Comparison of ENCODE assay signal across 23 cellular contexts in the genomic region with DNA sequence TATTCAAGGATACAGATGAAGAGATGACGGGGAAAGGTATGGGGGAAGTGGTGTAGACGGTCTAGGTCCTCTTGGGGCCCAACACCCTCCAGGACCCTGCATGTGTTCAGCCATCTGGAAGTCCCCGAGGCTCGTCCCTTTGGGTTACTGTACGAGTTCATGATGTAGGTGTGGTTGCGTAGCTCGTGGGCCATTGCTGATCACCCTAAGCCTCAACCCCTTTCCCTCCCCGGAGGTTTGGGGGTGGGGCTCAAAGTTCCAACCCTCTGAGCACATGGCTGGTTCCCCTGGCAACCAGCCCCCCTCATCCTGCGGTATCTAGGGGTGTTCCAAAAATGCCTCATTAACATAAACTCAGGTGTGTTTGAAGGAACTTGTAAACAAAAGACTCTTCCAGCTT.
"Had no signal": no experiment of that assay in that cellular context is flagged by ENCODE, and none has a peak within 500 bp of the region (broad histone marks: within the 10 kb centered on the region; RNA-seq: fewer than 3 reads in every experiment).

No MANE protein-coding gene starts in this region.

- H3K4me3 ChIP-seq: ascending aorta, coronary artery, gastroesophageal sphincter, lower lobe of right lung, spleen, thyroid gland, vagina had no signal

- H3K36me3 ChIP-seq: ascending aorta, gastroesophageal sphincter, lower lobe of right lung, spleen, thyroid gland, vagina had no signal

- H3K27ac Mint-ChIP-seq: nephron had no signal

- DNase-seq: activated CD8-positive, alpha-beta memory T cell treated with anti-CD3 and anti-CD28 coated beads for 24 hours; activated CD8-positive, alpha-beta memory T cell treated with anti-CD3 and anti-CD28 coated beads, Interleukin-2, amount 50 U/mL, for 48 hours; activated effector memory CD4-positive, alpha-beta T cell treated with Interleukin-2 at 50 U/mL for 16 hours; activated naive CD4-positive, alpha-beta T cell treated with anti-CD3 and anti-CD28 coated beads, Interleukin-2, amount 50 U/mL, for 16 hours; activated T-cell treated with anti-CD3 and anti-CD28 coated beads, Interleukin-2, amount 50 U/mL, for 48 hours; effector CD4-positive, alpha-beta T cell; left cardiac atrium; lower lobe of right lung; nucleus accumbens; retina; spleen; stimulated activated CD4-positive, alpha-beta T cell treated with anti-CD3 and anti-CD28 coated beads, Interleukin-4, amount 100 ng/mL, for 4 hours; stimulated activated naive CD4-positive, alpha-beta T cell treated with Interleukin-2 at 50 U/mL for 16 hours; T-cell; T-helper 9 cell; thyroid gland had no signal

- H3K4me1 ChIP-seq: ascending aorta, gastroesophageal sphincter, vagina had no signal

- ATAC-seq: activated CD4-positive, CD25-positive, alpha-beta regulatory T cell treated with anti-CD3 and anti-CD28 coated beads, Interleukin-2, amount 50 U/mL, for 24 hours; esophagus mucosa; gastroesophageal sphincter; left cardiac atrium; lower lobe of right lung; T-cell had no signal

- H3K4me3 Mint-ChIP-seq: nephron, T-cell had no signal

- H3K27ac ChIP-seq: ascending aorta, coronary artery, gastroesophageal sphincter, lower lobe of right lung, thyroid gland, vagina had no signal

- H3K27me3 Mint-ChIP-seq: T-cell had no signal

- H3K36me3 Mint-ChIP-seq: T-cell had no signal

- H3K9me3 Mint-ChIP-seq: nephron, T-cell had no signal

- H3K9me3 ChIP-seq: ascending aorta, gastroesophageal sphincter, lower lobe of right lung, spleen, thyroid gland, vagina had no signal

- H3K27me3 ChIP-seq: ascending aorta, gastroesophageal sphincter, spleen, thyroid gland, vagina had no signal
